10 cellular contexts compared by ENCODE assay signal in the genomic region with DNA sequence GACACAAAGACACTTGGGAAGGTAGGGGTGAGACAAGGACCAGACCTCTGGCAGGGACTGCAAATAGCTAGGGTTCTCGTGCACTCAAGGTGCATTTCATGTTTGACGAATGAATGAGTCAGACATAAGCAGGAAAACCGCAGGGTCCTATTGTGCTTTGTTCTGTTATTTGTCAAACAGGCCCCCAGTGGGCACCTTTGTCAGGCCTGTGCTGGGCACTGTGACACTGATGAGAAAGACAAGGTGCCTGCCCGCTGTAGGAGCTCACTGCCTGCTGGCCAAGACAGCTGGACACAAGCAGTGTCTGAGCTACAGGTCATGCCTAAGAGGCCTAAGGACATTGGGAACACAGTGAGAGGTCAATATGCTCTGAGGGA. TPM values are rescaled to one million over a fixed set of nuclear protein-coding genes. Genes with fewer than 3 reads are reported as not detected.
DNase-seq lines count a peak whose midpoint lies in the region; TF ChIP-seq lines count a peak whose summit lies in the region.
"Had no signal": no experiment of that assay in that cellular context is flagged by ENCODE, and none has a peak within 500 bp of the region (broad histone marks: within the 10 kb centered on the region; RNA-seq: fewer than 3 reads in every experiment).

No MANE protein-coding gene starts in this region.

- peak; percentile 71 for DNase-seq in activated CD8-positive, alpha-beta memory T cell treated with anti-CD3 and anti-CD28 coated beads for 24 hours
- no peak for DNase-seq in activated CD8-positive, alpha-beta memory T cell treated with anti-CD3 and anti-CD28 coated beads, Interleukin-2, amount 50 U/mL, for 48 hours
- peak; percentile 32 for DNase-seq in NOMO-1 treated with DMSO at 0.1 percent for 48 hours (lab: John Stamatoyannopoulos, UW; ENCODE audit: unreplicated experiment)
- DNase-seq in activated effector memory CD4-positive, alpha-beta T cell treated with anti-CD3 and anti-CD28 coated beads, Interleukin-2, amount 50 U/mL, for 16 hours = peak; percentile 77
- DNase-seq in stimulated activated CD8-positive, alpha-beta memory T cell treated with anti-CD3 and anti-CD28 coated beads, Interleukin-15, amount 100 ng/mL, for 48 hours (ENCODE audit: low read depth in 2 of 2) = peak; percentile 17 to 32
- DNase-seq in cerebellar cortex (ENCODE audit: low spot score) = no peak
- DNase-seq in lower leg skin (ENCODE audit: low spot score in 2 of 2) = no peak
- no peak for DNase-seq in NCI-H1092 treated with DMSO at 0.1 percent for 48 hours (lab: John Stamatoyannopoulos, UW)
- DNase-seq: Right ventricle myocardium superior had no signal

- WGBS in lower leg skin, 2 donors = 84 to 90% methylated on average over 4 of the region's 4 CpGs

- TF ChIP-seq CTCF in lower leg skin (IDR thresholded peaks at IDR 0.05) = no peak

- no peak overlapping the region for H3K4me3 ChIP-seq in lower leg skin (ENCODE audit: low read depth, poor library complexity, severe bottlenecking)

- no peak for TF ChIP-seq POLR2A in lower leg skin (IDR thresholded peaks at IDR 0.05)

- intact Hi-C loops in lower leg skin (cut with DNase I; ENCODE audit: low total_unique reads) = no loop called here

RNA-seq across cellular contexts. Expression of gene OTUB2, which starts 2.3 kb away (rescaled TPM):
- 10 to 100 TPM; 12.6 to 25.0 (median 21.5) TPM for total RNA-seq in lower leg skin

RNA-seq across cellular contexts. Expression of gene CCDC197, which starts 31.3 kb away (rescaled TPM):
- not detected for total RNA-seq in lower leg skin
- total RNA-seq: liver had no signal

RNA-seq across cellular contexts. Expression of gene ASB2, which starts 52.1 kb away (rescaled TPM):
- total RNA-seq in lower leg skin = 1 to 10 TPM in 2 of 4 donors, under 1 TPM in 2; 0.46 to 5.4 (median 1.8) TPM

RNA-seq across cellular contexts. Expression of gene DDX24, which starts 52.6 kb away (rescaled TPM):
- 100 to 1,000 TPM in 3 of 4 donors, 10 to 100 TPM in 1; 91.7 to 132 (median 102) TPM for total RNA-seq in lower leg skin

RNA-seq across cellular contexts. Expression of gene IFI27L1, which starts 52.7 kb away (rescaled TPM):
- total RNA-seq in lower leg skin = 10 to 100 TPM in 2 of 4 donors, 1 to 10 TPM in 2; 6.2 to 22.6 (median 10.3) TPM

Comparison
In these comparisons a context has a peak if more than half of its experiments do, and no peak if none do; other contexts are left out.
1. DNase-seq: peak in activated CD8-positive, alpha-beta memory T cell treated with anti-CD3 and anti-CD28 coated beads for 24 hours (single experiment), NOMO-1 treated with DMSO at 0.1 percent for 48 hours (single experiment), activated effector memory CD4-positive, alpha-beta T cell treated with anti-CD3 and anti-CD28 coated beads, Interleukin-2, amount 50 U/mL, for 16 hours (single experiment) and stimulated activated CD8-positive, alpha-beta memory T cell treated with anti-CD3 and anti-CD28 coated beads, Interleukin-15, amount 100 ng/mL, for 48 hours (2 of 2); none in activated CD8-positive, alpha-beta memory T cell treated with anti-CD3 and anti-CD28 coated beads, Interleukin-2, amount 50 U/mL, for 48 hours (single experiment), cerebellar cortex (single experiment), lower leg skin (0 of 2) and NCI-H1092 treated with DMSO at 0.1 percent for 48 hours (single experiment).